Comparison of ENCODE assay signal across 16 cellular contexts in the genomic region with DNA sequence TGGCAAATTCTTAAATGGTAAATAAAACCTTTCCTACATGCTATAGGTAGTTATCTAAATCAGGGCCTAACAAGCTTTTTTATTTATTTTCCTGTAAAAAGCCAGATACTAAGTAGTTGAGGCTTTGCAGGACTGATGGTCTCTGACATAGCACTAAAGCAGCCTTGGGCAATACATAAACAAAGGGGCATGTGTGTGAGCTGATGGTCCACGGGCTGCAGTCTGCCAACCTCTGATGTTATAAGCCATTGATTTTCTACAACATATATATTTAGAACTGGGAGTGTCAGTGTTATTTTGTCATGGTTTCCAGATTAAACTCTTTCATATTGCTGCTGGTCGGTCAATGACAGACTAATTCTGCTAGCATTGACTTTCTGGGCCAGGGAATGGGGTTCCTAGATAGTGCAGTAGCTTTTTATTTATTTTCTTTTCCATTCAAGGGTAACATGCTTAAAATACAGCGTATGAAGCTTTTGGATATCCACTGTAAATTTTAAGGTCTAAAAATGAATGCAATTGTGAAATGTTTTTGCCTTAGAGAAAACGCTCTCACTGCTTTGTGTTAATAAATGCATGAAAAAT.
DNase-seq lines count a peak whose midpoint lies in the region; ATAC-seq and TF ChIP-seq lines count a peak whose summit lies in the region.
"Had no signal": no experiment of that assay in that cellular context is flagged by ENCODE, and none has a peak within 500 bp of the region (broad histone marks: within the 10 kb centered on the region; RNA-seq: fewer than 3 reads in every experiment).

No MANE protein-coding gene starts in this region.

- no peaks in the 10 kb centered on the region for H3K27me3 ChIP-seq in foreskin keratinocyte

- TF ChIP-seq CTCF in VCaP (conservative IDR thresholded peaks at IDR 0.05) (no peak), type B pancreatic cell (conservative IDR thresholded peaks at IDR 0.05) (no peak), foreskin keratinocyte (conservative IDR thresholded peaks at IDR 0.05) (no peak)

- H3K36me3 Mint-ChIP-seq in type B pancreatic cell: peaks cover 4% of the 10 kb centered on the region

- peak overlapping the region; percentile 94 for H3K27ac Mint-ChIP-seq in type B pancreatic cell
- no peak overlapping the region for H3K27ac Mint-ChIP-seq in stimulated activated naive CD8-positive, alpha-beta T cell treated with anti-CD3 and anti-CD28 coated beads, Interleukin-15, amount 100 ng/mL, for 72 hours
- H3K27ac Mint-ChIP-seq: B cell; CD4-positive, alpha-beta T cell had no signal

- DNase-seq in NCI-H69 (lab: John Stamatoyannopoulos, UW) (peak; percentile 28), foreskin melanocyte (peak; percentile 90), type B pancreatic cell (ENCODE audit: extremely low spot score, unreplicated experiment) (no peak), globus pallidus (ENCODE audit: low spot score) (no peak), foreskin keratinocyte (no peak)
- DNase-seq in stimulated activated naive CD8-positive, alpha-beta T cell treated with anti-CD3 and anti-CD28 coated beads, Interleukin-15, amount 100 ng/mL, for 72 hours: no peak
- DNase-seq: CD4-positive, alpha-beta T cell; GF-D8; Karpas-422; NCI-H1105 treated with DMSO at 0.1 percent for 48 hours; NCI-H187 treated with DMSO at 0.1 percent for 48 hours; NCI-H446 treated with DMSO at 0.1 percent for 48 hours; NCI-H774; SIG-M5 had no signal

- peak overlapping the region; percentile 94 for H3K27ac ChIP-seq in VCaP
- H3K27ac ChIP-seq in foreskin keratinocyte: no peak overlapping the region

- no peaks in the 10 kb centered on the region for H3K27me3 Mint-ChIP-seq in type B pancreatic cell
- H3K27me3 Mint-ChIP-seq in stimulated activated naive CD8-positive, alpha-beta T cell treated with anti-CD3 and anti-CD28 coated beads, Interleukin-15, amount 100 ng/mL, for 72 hours: no peaks in the 10 kb centered on the region
- H3K27me3 Mint-ChIP-seq: B cell had no signal

- H3K9me3 Mint-ChIP-seq in type B pancreatic cell: no peaks in the 10 kb centered on the region
- H3K9me3 Mint-ChIP-seq in stimulated activated naive CD8-positive, alpha-beta T cell treated with anti-CD3 and anti-CD28 coated beads, Interleukin-15, amount 100 ng/mL, for 72 hours: no peaks in the 10 kb centered on the region
- H3K9me3 Mint-ChIP-seq: CD4-positive, alpha-beta T cell had no signal

- peaks cover 9% of the 10 kb centered on the region for H3K4me1 ChIP-seq in foreskin keratinocyte

- ATAC-seq in stimulated activated naive CD8-positive, alpha-beta T cell treated with anti-CD3 and anti-CD28 coated beads, Interleukin-15, amount 100 ng/mL, for 72 hours: no peak
- ATAC-seq in foreskin keratinocyte: no peak

- peaks cover 55% of the 10 kb centered on the region for H3K4me1 Mint-ChIP-seq in type B pancreatic cell (ENCODE audit: unreplicated experiment)
- no peaks in the 10 kb centered on the region for H3K4me1 Mint-ChIP-seq in stimulated activated naive CD8-positive, alpha-beta T cell treated with anti-CD3 and anti-CD28 coated beads, Interleukin-15, amount 100 ng/mL, for 72 hours

- peak overlapping the region; percentile 60 for H3K4me3 Mint-ChIP-seq in type B pancreatic cell
- H3K4me3 Mint-ChIP-seq in stimulated activated naive CD8-positive, alpha-beta T cell treated with anti-CD3 and anti-CD28 coated beads, Interleukin-15, amount 100 ng/mL, for 72 hours: no peak overlapping the region
- H3K4me3 Mint-ChIP-seq: B cell; CD4-positive, alpha-beta T cell had no signal

Comparison
In these comparisons a context has a peak if more than half of its experiments do, and no peak if none do; other contexts are left out.
1. DNase-seq: peak in NCI-H69 (single experiment) and foreskin melanocyte (single experiment); none in type B pancreatic cell (single experiment), globus pallidus (single experiment), stimulated activated naive CD8-positive, alpha-beta T cell treated with anti-CD3 and anti-CD28 coated beads, Interleukin-15, amount 100 ng/mL, for 72 hours (0 of 2) and foreskin keratinocyte (0 of 2).